21 cellular contexts compared by ENCODE assay signal in the genomic region with DNA sequence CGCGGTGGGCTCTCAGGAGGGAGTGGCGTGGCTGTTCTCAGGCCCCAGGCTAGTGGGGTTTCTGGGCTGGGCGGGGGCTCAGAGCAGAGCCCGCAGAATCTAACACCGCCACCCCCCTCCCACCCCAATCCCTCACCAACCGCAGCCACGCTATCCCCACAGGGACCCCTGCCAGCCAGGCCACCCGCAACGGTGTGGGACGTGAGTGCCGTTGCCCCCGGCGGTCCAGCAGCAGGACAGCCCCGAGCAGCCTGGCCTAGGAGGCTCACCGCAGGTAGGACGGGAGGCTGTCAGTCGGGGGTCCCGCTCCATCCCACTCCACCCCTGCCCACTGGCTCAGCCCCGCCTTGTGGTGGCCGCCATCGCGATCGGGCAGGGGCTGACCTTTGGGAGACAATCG. TPM values are rescaled to one million over a fixed set of nuclear protein-coding genes. Genes with fewer than 3 reads are reported as not detected.
"Had no signal": no experiment of that assay in that cellular context is flagged by ENCODE, and none has a peak within 500 bp of the region (broad histone marks: within the 10 kb centered on the region; RNA-seq: fewer than 3 reads in every experiment).

A gene with protein sequence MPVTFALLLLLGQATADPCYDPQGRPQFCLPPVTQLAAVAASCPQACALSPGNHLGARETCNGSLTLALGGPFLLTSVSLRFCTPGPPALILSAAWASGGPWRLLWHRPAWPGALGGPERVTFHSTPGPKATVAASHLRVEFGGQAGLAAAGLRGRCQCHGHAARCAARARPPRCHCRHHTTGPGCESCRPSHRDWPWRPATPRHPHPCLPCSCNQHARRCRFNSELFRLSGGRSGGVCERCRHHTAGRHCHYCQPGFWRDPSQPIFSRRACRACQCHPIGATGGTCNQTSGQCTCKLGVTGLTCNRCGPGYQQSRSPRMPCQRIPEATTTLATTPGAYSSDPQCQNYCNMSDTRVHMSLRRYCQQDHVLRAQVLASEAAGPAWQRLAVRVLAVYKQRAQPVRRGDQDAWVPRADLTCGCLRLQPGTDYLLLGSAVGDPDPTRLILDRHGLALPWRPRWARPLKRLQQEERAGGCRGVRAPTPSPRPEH (minus strand): TSS at position 24 of the 400 bp plus-strand sequence. CDS start 2,031 bp downstream, outside the sequence.

- H3K36me3 Mint-ChIP-seq: activated CD4-positive, alpha-beta memory T cell treated with anti-CD3 and anti-CD28 coated beads for 36 hours; activated naive CD8-positive, alpha-beta T cell had no signal

- H3K36me3 ChIP-seq: left ventricle myocardium inferior, ovary, thoracic aorta, upper lobe of right lung, WERI-Rb-1 had no signal

- ATAC-seq: psoas muscle, right cardiac atrium, upper lobe of right lung had no signal

- H3K9me3 ChIP-seq: left ventricle myocardium inferior, ovary, psoas muscle, thoracic aorta, upper lobe of right lung had no signal

- H3K27me3 Mint-ChIP-seq: activated CD4-positive, alpha-beta memory T cell treated with anti-CD3 and anti-CD28 coated beads for 36 hours; activated naive CD8-positive, alpha-beta T cell had no signal

- H3K4me3 ChIP-seq: dorsolateral prefrontal cortex, left ventricle myocardium inferior, ovary, psoas muscle, thoracic aorta, upper lobe of right lung had no signal

- H3K27ac Mint-ChIP-seq: activated CD4-positive, alpha-beta memory T cell treated with anti-CD3 and anti-CD28 coated beads for 36 hours; activated naive CD8-positive, alpha-beta T cell; activated T-helper 1 cell treated with anti-CD3 and anti-CD28 coated beads, Interleukin-12 subunit alpha, Interleukin-12 subunit beta, Interleukin-2, Interleukin-4 antibody, amounts not matched to agents 30 ng/mL and 10 ng/mL and 1 ng/mL, durations not matched to agents 14 hours and 24 hours and 36 hours had no signal

- H3K27ac ChIP-seq: dorsolateral prefrontal cortex, epithelial cell of prostate, left ventricle myocardium inferior, ovary, psoas muscle, thoracic aorta, upper lobe of right lung had no signal

- H3K9me3 Mint-ChIP-seq: activated T-helper 1 cell treated with anti-CD3 and anti-CD28 coated beads, Interleukin-12 subunit alpha, Interleukin-12 subunit beta, Interleukin-2, Interleukin-4 antibody, amounts not matched to agents 30 ng/mL and 10 ng/mL and 1 ng/mL, durations not matched to agents 14 hours and 24 hours and 36 hours had no signal

- H3K27me3 ChIP-seq: dorsolateral prefrontal cortex, ovary, upper lobe of right lung had no signal

- DNase-seq: activated CD4-positive, alpha-beta memory T cell treated with anti-CD3 and anti-CD28 coated beads for 36 hours; activated T-cell treated with anti-CD3 and anti-CD28 coated beads for 4 hours; amniotic stem cell; dorsolateral prefrontal cortex; foreskin fibroblast; hippocampal formation; kidney glomerular epithelial cell; left ventricle myocardium inferior; mammary epithelial cell; ovary; psoas muscle; T-helper 2 cell; upper lobe of right lung; WERI-Rb-1 had no signal

- H3K4me3 Mint-ChIP-seq: activated CD4-positive, alpha-beta memory T cell treated with anti-CD3 and anti-CD28 coated beads for 36 hours; activated naive CD8-positive, alpha-beta T cell; activated T-helper 1 cell treated with anti-CD3 and anti-CD28 coated beads, Interleukin-12 subunit alpha, Interleukin-12 subunit beta, Interleukin-2, Interleukin-4 antibody, amounts not matched to agents 30 ng/mL and 10 ng/mL and 1 ng/mL, durations not matched to agents 14 hours and 24 hours and 36 hours had no signal

RNA-seq across cellular contexts. Expression of the gene that starts here (rescaled TPM):
- total RNA-seq: cardiac septum had no signal
- polyA plus RNA-seq: neural cell had no signal
